Comparison of ENCODE assay signal across 20 cellular contexts in genomic region chr1:190578015-190578414, GRCh38.
DNase-seq lines count a peak whose midpoint lies in the region; ATAC-seq lines count a peak whose summit lies in the region.
"Had no signal": no experiment of that assay in that cellular context is flagged by ENCODE, and none has a peak within 500 bp of the region (broad histone marks: within the 10 kb centered on the region; RNA-seq: fewer than 3 reads in every experiment).

No MANE protein-coding gene starts in this region.

- no peak overlapping the region for H3K4me3 ChIP-seq in skeletal muscle cell (ENCODE audit: low read depth, low read length)
- H3K4me3 ChIP-seq: spleen, stomach had no signal

- no peak for ATAC-seq in GM21529 (IDR thresholded peaks at IDR 0.05; ENCODE audit: unreplicated experiment)
- ATAC-seq: T-cell had no signal

- DNase-seq in DMS 273 (lab: John Stamatoyannopoulos, UW; ENCODE audit: unreplicated experiment) (peak; percentile 54), DMS 273 treated with DMSO at 0.1 percent for 48 hours (lab: John Stamatoyannopoulos, UW) (no peak), NCI-H524 treated with DMSO at 0.1 percent for 48 hours (lab: John Stamatoyannopoulos, UW) (peak; percentile 81), cerebellar cortex (ENCODE audit: low spot score) (peak; percentile 93), skeletal muscle cell (ENCODE audit: low read depth) (peak; percentile 14), LoVo (ENCODE audit: low spot score) (no peak), SKM-1 treated with dmso at 0.1 percent for 144 hours (lab: John Stamatoyannopoulos, UW; ENCODE audit: unreplicated experiment) (no peak)
- DNase-seq: activated CD4-positive, alpha-beta T cell treated with anti-CD3 and anti-CD28 coated beads for 4 hours; AML-193; amniotic stem cell; Kasumi-1; kidney; NCI-H1105 treated with DMSO at 0.1 percent for 48 hours; occipital lobe; spleen; stimulated activated CD4-positive, alpha-beta T cell treated with anti-CD3 and anti-CD28 coated beads, Interleukin-4, amount 100 ng/mL, for 24 hours; stomach; T-cell; trophoblast cell had no signal

Comparison
In these comparisons a context has a peak if more than half of its experiments do, and no peak if none do; other contexts are left out.
1. DNase-seq: peak in DMS 273 (single experiment), NCI-H524 treated with DMSO at 0.1 percent for 48 hours (single experiment), cerebellar cortex (single experiment) and skeletal muscle cell (single experiment); none in DMS 273 treated with DMSO at 0.1 percent for 48 hours (single experiment), LoVo (single experiment) and SKM-1 treated with dmso at 0.1 percent for 144 hours (single experiment).